In genomic region chr11:16312242-16312641, GRCh38 we compare ENCODE assay signal across 17 cellular contexts. TPM values are rescaled to one million over a fixed set of nuclear protein-coding genes. Genes with fewer than 3 reads are reported as not detected.
DNase-seq lines count a peak whose midpoint lies in the region; TF ChIP-seq lines count a peak whose summit lies in the region.
"Had no signal": no experiment of that assay in that cellular context is flagged by ENCODE, and none has a peak within 500 bp of the region (broad histone marks: within the 10 kb centered on the region; RNA-seq: fewer than 3 reads in every experiment).

No MANE protein-coding gene starts in this region.

- H3F3A ChIP-seq in smooth muscle cell (ENCODE audit: low read depth) = peaks cover 7% of the 10 kb centered on the region

- no peaks in the 10 kb centered on the region for H3K27me3 ChIP-seq in smooth muscle cell (ENCODE audit: low read depth)
- H3K27me3 ChIP-seq: BLaER1, SJCRH30 had no signal

- no peak for TF ChIP-seq CTCF in smooth muscle cell (IDR thresholded peaks at IDR 0.05; ENCODE audit: borderline replicate concordance, insufficient read depth, poor library complexity, severe bottlenecking)

- H3K79me2 ChIP-seq in smooth muscle cell (ENCODE audit: low read depth) = no peaks in the 10 kb centered on the region

- H3K36me3 ChIP-seq in smooth muscle cell (ENCODE audit: low read depth) = no peaks in the 10 kb centered on the region
- H3K36me3 ChIP-seq: BLaER1, SJCRH30 had no signal

- no peak overlapping the region for H3K4me3 ChIP-seq in smooth muscle cell
- H3K4me3 ChIP-seq: BLaER1, SJCRH30 had no signal

- H3K27ac ChIP-seq in smooth muscle cell (ENCODE audit: low read depth) = peak overlapping the region; percentile 17
- H3K27ac ChIP-seq: BLaER1, SJCRH30 had no signal

- H3K4me1 ChIP-seq in smooth muscle cell (ENCODE audit: low read depth) = peaks cover 23% of the 10 kb centered on the region
- H3K4me1 ChIP-seq: BLaER1 had no signal

- no peak overlapping the region for H3K9ac ChIP-seq in smooth muscle cell (ENCODE audit: low read depth)
- H3K9ac ChIP-seq: BLaER1 had no signal

- H3K4me2 ChIP-seq in smooth muscle cell = no peak overlapping the region
- H3K4me2 ChIP-seq: BLaER1 had no signal

- H4K20me1 ChIP-seq in smooth muscle cell (ENCODE audit: low read depth) = peaks cover 15% of the 10 kb centered on the region
- H4K20me1 ChIP-seq: BLaER1 had no signal

- H2AFZ ChIP-seq in smooth muscle cell (ENCODE audit: low read depth) = no peak overlapping the region

- H3K9me3 ChIP-seq in smooth muscle cell (replicated peaks; ENCODE audit: low read depth) = no peaks in the 10 kb centered on the region
- H3K9me3 ChIP-seq: BLaER1, SJCRH30 had no signal

- DNase-seq in NCI-H1417 (lab: John Stamatoyannopoulos, UW) (peak in 2 of 3 experiments; percentile 19 to 40), NCI-H1417 treated with DMSO at 0.1 percent for 48 hours (lab: John Stamatoyannopoulos, UW) (no peak), NCI-H2227 treated with DMSO at 0.1 percent for 48 hours (lab: John Stamatoyannopoulos, UW) (peak; percentile 23), NCI-H774 (lab: John Stamatoyannopoulos, UW) (peak; percentile 10), smooth muscle cell (lab: John Stamatoyannopoulos, UW; ENCODE audit: unreplicated experiment) (no peak)
- DNase-seq in activated CD4-positive, alpha-beta T cell treated with anti-CD3 and anti-CD28 coated beads for 48 hours = no peak
- no peak for DNase-seq in effector CD8-positive, alpha-beta T cell (lab: John Stamatoyannopoulos, UW)
- DNase-seq: CD8-positive, alpha-beta T cell; EL; H9; NCI-H1048; NCI-H187; OCI-M1; RPMI8226; T-helper 2 cell had no signal

- 41% methylated on average over 3 of the region's 3 CpGs for WGBS in smooth muscle cell (ENCODE audit: low lambda C conversion rate)

RNA-seq across cellular contexts. Expression of gene SOX6, which starts 44.1 kb away (rescaled TPM):
- total RNA-seq in smooth muscle cell = 27.6 and 31.9 TPM in 2 replicates
- 11.2 and 19.2 TPM in 2 replicates for polyA plus RNA-seq in smooth muscle cell
- total RNA-seq: CD8-positive, alpha-beta T cell; H9 had no signal

Comparison
In these comparisons a context has a peak if more than half of its experiments do, and no peak if none do; other contexts are left out.
1. DNase-seq: peak in NCI-H1417 (2 of 3), NCI-H2227 treated with DMSO at 0.1 percent for 48 hours (single experiment) and NCI-H774 (single experiment); none in NCI-H1417 treated with DMSO at 0.1 percent for 48 hours (single experiment), smooth muscle cell (single experiment), activated CD4-positive, alpha-beta T cell treated with anti-CD3 and anti-CD28 coated beads for 48 hours (single experiment) and effector CD8-positive, alpha-beta T cell (single experiment).